In genomic region chr3:39150803-39151631, GRCh38 we compare ENCODE assay signal across 8 cellular contexts. TPM values are rescaled to one million over a fixed set of nuclear protein-coding genes. Genes with fewer than 3 reads are reported as not detected.
A peak's percentile ranks its signal among the peaks of the same experiment; 100 is the strongest.
DNase-seq lines count a peak whose midpoint lies in the region; ATAC-seq and TF ChIP-seq lines count a peak whose summit lies in the region.

No MANE protein-coding gene starts in this region.

- CTCF ChIA-PET in activated naive CD4-positive, alpha-beta T cell treated with anti-CD3 and anti-CD28 coated beads, Interleukin-2, amount 10 ng/mL, durations not matched to agents 7 days and 5 days (lab: Charles Lee): interaction anchor here (1.0 to 1.8 kb wide), 3 partner anchors 26 to 137 kb away, joined by 3 to 12 read pairs (median 3); no protein-coding TSS in a partner anchor

- ATAC-seq in GM18517 (IDR thresholded peaks at IDR 0.05; ENCODE audit: unreplicated experiment) (no peak), GM18909 (IDR thresholded peaks at IDR 0.05; ENCODE audit: poor library complexity, unreplicated experiment) (no peak)

- DNase-seq in GM04503 (ENCODE audit: low read depth) (peak; percentile 86), NT2/D1 (ENCODE audit: low read depth, low spot score) (peak; percentile 79), foreskin melanocyte (peak; percentile 62), neural progenitor cell (ENCODE audit: low spot score) (peak; percentile 76)
- DNase-seq in activated naive CD4-positive, alpha-beta T cell treated with anti-CD3 and anti-CD28 coated beads, Interleukin-2, amount 10 ng/mL, durations not matched to agents 7 days and 5 days: peak; percentile 57

- H3K36me3 ChIP-seq in NT2/D1 (ENCODE audit: insufficient read depth, insufficient read length, low read length): peaks cover 28% of the 10 kb centered on the region
- no peaks in the 10 kb centered on the region for H3K36me3 ChIP-seq in neural progenitor cell
- peaks cover 7% of the 10 kb centered on the region for H3K36me3 ChIP-seq in thymus (ENCODE audit: control insufficient read depth, insufficient read depth)

- H3K9me3 ChIP-seq in NT2/D1 (ENCODE audit: insufficient read depth, low read length): no peaks in the 10 kb centered on the region
- no peaks in the 10 kb centered on the region for H3K9me3 ChIP-seq in neural progenitor cell (ENCODE audit: low read depth)
- H3K9me3 ChIP-seq in thymus (ENCODE audit: control insufficient read depth): no peaks in the 10 kb centered on the region

- H3K27me3 ChIP-seq in NT2/D1 (ENCODE audit: insufficient read depth, insufficient read length) (no peaks in the 10 kb centered on the region), neural progenitor cell (peaks cover 11% of the 10 kb centered on the region), thymus (ENCODE audit: control insufficient read depth, insufficient read depth) (no peaks in the 10 kb centered on the region)

- peak overlapping the region; percentile 100 for H3K4me2 ChIP-seq in neural progenitor cell

- H3K79me2 ChIP-seq in neural progenitor cell (ENCODE audit: low read depth): peaks cover 23% of the 10 kb centered on the region

- H3K27me3 Mint-ChIP-seq in activated naive CD4-positive, alpha-beta T cell treated with anti-CD3 and anti-CD28 coated beads, Interleukin-2, amount 10 ng/mL, durations not matched to agents 7 days and 5 days: peaks cover 13% of the 10 kb centered on the region
- peaks cover 12% of the 10 kb centered on the region for H3K27me3 Mint-ChIP-seq in neural progenitor cell (ENCODE audit: insufficient read depth, low read depth)

- H3K27ac ChIP-seq in neural progenitor cell (no peak overlapping the region), thymus (ENCODE audit: low read depth) (peak overlapping the region; percentile 97)

- H3K36me3 Mint-ChIP-seq in activated naive CD4-positive, alpha-beta T cell treated with anti-CD3 and anti-CD28 coated beads, Interleukin-2, amount 10 ng/mL, durations not matched to agents 7 days and 5 days: peaks cover 39% of the 10 kb centered on the region
- no peaks in the 10 kb centered on the region for H3K36me3 Mint-ChIP-seq in neural progenitor cell

- H3F3A ChIP-seq in neural progenitor cell (ENCODE audit: low read depth): peaks cover 40% of the 10 kb centered on the region

- peak overlapping the region; percentile 84 for H3K9ac ChIP-seq in NT2/D1 (ENCODE audit: insufficient read length, low read depth)
- H3K9ac ChIP-seq in neural progenitor cell: no peak overlapping the region

- no peaks in the 10 kb centered on the region for H3K9me3 Mint-ChIP-seq in activated naive CD4-positive, alpha-beta T cell treated with anti-CD3 and anti-CD28 coated beads, Interleukin-2, amount 10 ng/mL, durations not matched to agents 7 days and 5 days
- H3K9me3 Mint-ChIP-seq in neural progenitor cell: no peaks in the 10 kb centered on the region

- WGBS in thymus: 79% methylated on average over 9 of the region's 9 CpGs

- H3K4me3 ChIP-seq in NT2/D1 (ENCODE audit: insufficient read length, low read depth) (peak overlapping the region; percentile 94), neural progenitor cell (peak overlapping the region; percentile 87), thymus (ENCODE audit: low read length) (peak overlapping the region; percentile 75)

- no peak overlapping the region for H2AFZ ChIP-seq in neural progenitor cell (replicated peaks)

- H3K27ac Mint-ChIP-seq in activated naive CD4-positive, alpha-beta T cell treated with anti-CD3 and anti-CD28 coated beads, Interleukin-2, amount 10 ng/mL, durations not matched to agents 7 days and 5 days: peak overlapping the region; percentile 87
- peak overlapping the region; percentile 95 for H3K27ac Mint-ChIP-seq in neural progenitor cell

- TF ChIP-seq CTCF in neural progenitor cell (IDR thresholded peaks at IDR 0.05): no peak

- H4K20me1 ChIP-seq in neural progenitor cell (ENCODE audit: low read depth): peaks cover 35% of the 10 kb centered on the region

- peaks cover 54% of the 10 kb centered on the region for H3K4me1 ChIP-seq in NT2/D1 (ENCODE audit: insufficient read depth, insufficient read length)
- H3K4me1 ChIP-seq in neural progenitor cell: peaks cover 34% of the 10 kb centered on the region
- peaks cover 42% of the 10 kb centered on the region for H3K4me1 ChIP-seq in thymus (ENCODE audit: control insufficient read depth, insufficient read depth, low read length)

- H3K4me3 Mint-ChIP-seq in activated naive CD4-positive, alpha-beta T cell treated with anti-CD3 and anti-CD28 coated beads, Interleukin-2, amount 10 ng/mL, durations not matched to agents 7 days and 5 days: peak overlapping the region; percentile 91
- H3K4me3 Mint-ChIP-seq in neural progenitor cell: peak overlapping the region; percentile 94

- H3K4me1 Mint-ChIP-seq in activated naive CD4-positive, alpha-beta T cell treated with anti-CD3 and anti-CD28 coated beads, Interleukin-2, amount 10 ng/mL, durations not matched to agents 7 days and 5 days: peaks cover 77% of the 10 kb centered on the region
- H3K4me1 Mint-ChIP-seq in neural progenitor cell: peaks cover 79% of the 10 kb centered on the region

RNA-seq across cellular contexts. Expression of gene CSRNP1, which starts 2.4 kb away (rescaled TPM):
- 1.9 and 6.5 TPM in 2 replicates for total RNA-seq in neural progenitor cell (ENCODE audit: low replicate concordance)
- 26.1 TPM for polyA plus RNA-seq in thymus

RNA-seq across cellular contexts. Expression of gene XIRP1, which starts 41.4 kb away (rescaled TPM):
- not detected in 2 replicates for total RNA-seq in neural progenitor cell (ENCODE audit: low replicate concordance)
- 1.1 TPM for polyA plus RNA-seq in thymus

RNA-seq across cellular contexts. Expression of gene TTC21A, which starts 43.5 kb away (rescaled TPM):
- total RNA-seq in neural progenitor cell (ENCODE audit: low replicate concordance): 1.2 and 2.3 TPM in 2 replicates
- 12.3 TPM for polyA plus RNA-seq in thymus

RNA-seq across cellular contexts. Expression of gene GORASP1, which starts 43.6 kb away (rescaled TPM):
- total RNA-seq in neural progenitor cell (ENCODE audit: low replicate concordance): 18.0 and 38.5 TPM in 2 replicates
- polyA plus RNA-seq in thymus: 26.2 TPM
